In genomic region chr1:7042322-7043231, GRCh38 we compare ENCODE assay signal across 1 cellular context.
TF ChIP-seq lines count a peak whose summit lies in the region.

No MANE protein-coding gene starts in this region.

TF ChIP-seq in GM23338, 12 proteins besides CTCF, POLR2A, EP300 and RAD21 (continued from another document):
- TF ChIP-seq ZNF462 (CRISPR knock-in tag; IDR thresholded peaks at IDR 0.05) (no peak), EZH2 (IDR thresholded peaks at IDR 0.05; ENCODE audit: low read depth, unreplicated experiment) (no peak), JUNB (IDR thresholded peaks at IDR 0.05; ENCODE audit: unreplicated experiment) (no peak), NANOG (IDR thresholded peaks at IDR 0.05; ENCODE audit: borderline replicate concordance) (no peak), ETS1 (IDR thresholded peaks at IDR 0.05) (no peak), EZH2phosphoT487 (IDR thresholded peaks at IDR 0.05; ENCODE audit: unreplicated experiment) (no peak), REST (IDR thresholded peaks at IDR 0.05; ENCODE audit: unreplicated experiment) (no peak), POLR2AphosphoS5 (IDR thresholded peaks at IDR 0.05; ENCODE audit: low read depth) (no peak), CREB1 (CRISPR knock-in tag; IDR thresholded peaks at IDR 0.05; ENCODE audit: low read depth) (no peak), ZNF114 (CRISPR knock-in tag; IDR thresholded peaks at IDR 0.05) (no peak), STAT1 (IDR thresholded peaks at IDR 0.05; ENCODE audit: unreplicated experiment) (no peak)
